Comparison of ENCODE assay signal across 1 cellular context in the genomic region with DNA sequence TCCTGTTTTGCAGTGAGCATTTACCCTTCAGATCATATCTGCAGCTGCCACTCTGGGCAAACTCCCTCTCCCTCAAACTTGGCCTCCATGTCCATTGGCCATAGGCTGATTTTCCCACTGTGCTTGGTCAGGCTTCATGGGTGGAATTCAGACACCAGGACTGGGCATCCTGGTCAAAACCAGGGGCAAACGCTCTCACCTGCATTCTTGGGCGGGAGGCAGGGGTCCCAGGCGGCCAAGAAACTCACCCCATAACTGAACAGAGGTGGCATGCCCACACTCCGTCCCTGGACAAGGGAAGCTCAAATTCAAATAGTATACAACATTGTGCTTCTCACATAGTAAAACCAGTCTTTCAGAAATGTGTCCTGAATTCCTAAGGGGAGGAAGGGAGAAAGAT.
TF ChIP-seq lines count a peak whose summit lies in the region.

No MANE protein-coding gene starts in this region.

TF ChIP-seq in GM23338, 12 proteins besides CTCF, POLR2A, EP300 and RAD21 (continued from another document):
- TF ChIP-seq, protein P1, sequence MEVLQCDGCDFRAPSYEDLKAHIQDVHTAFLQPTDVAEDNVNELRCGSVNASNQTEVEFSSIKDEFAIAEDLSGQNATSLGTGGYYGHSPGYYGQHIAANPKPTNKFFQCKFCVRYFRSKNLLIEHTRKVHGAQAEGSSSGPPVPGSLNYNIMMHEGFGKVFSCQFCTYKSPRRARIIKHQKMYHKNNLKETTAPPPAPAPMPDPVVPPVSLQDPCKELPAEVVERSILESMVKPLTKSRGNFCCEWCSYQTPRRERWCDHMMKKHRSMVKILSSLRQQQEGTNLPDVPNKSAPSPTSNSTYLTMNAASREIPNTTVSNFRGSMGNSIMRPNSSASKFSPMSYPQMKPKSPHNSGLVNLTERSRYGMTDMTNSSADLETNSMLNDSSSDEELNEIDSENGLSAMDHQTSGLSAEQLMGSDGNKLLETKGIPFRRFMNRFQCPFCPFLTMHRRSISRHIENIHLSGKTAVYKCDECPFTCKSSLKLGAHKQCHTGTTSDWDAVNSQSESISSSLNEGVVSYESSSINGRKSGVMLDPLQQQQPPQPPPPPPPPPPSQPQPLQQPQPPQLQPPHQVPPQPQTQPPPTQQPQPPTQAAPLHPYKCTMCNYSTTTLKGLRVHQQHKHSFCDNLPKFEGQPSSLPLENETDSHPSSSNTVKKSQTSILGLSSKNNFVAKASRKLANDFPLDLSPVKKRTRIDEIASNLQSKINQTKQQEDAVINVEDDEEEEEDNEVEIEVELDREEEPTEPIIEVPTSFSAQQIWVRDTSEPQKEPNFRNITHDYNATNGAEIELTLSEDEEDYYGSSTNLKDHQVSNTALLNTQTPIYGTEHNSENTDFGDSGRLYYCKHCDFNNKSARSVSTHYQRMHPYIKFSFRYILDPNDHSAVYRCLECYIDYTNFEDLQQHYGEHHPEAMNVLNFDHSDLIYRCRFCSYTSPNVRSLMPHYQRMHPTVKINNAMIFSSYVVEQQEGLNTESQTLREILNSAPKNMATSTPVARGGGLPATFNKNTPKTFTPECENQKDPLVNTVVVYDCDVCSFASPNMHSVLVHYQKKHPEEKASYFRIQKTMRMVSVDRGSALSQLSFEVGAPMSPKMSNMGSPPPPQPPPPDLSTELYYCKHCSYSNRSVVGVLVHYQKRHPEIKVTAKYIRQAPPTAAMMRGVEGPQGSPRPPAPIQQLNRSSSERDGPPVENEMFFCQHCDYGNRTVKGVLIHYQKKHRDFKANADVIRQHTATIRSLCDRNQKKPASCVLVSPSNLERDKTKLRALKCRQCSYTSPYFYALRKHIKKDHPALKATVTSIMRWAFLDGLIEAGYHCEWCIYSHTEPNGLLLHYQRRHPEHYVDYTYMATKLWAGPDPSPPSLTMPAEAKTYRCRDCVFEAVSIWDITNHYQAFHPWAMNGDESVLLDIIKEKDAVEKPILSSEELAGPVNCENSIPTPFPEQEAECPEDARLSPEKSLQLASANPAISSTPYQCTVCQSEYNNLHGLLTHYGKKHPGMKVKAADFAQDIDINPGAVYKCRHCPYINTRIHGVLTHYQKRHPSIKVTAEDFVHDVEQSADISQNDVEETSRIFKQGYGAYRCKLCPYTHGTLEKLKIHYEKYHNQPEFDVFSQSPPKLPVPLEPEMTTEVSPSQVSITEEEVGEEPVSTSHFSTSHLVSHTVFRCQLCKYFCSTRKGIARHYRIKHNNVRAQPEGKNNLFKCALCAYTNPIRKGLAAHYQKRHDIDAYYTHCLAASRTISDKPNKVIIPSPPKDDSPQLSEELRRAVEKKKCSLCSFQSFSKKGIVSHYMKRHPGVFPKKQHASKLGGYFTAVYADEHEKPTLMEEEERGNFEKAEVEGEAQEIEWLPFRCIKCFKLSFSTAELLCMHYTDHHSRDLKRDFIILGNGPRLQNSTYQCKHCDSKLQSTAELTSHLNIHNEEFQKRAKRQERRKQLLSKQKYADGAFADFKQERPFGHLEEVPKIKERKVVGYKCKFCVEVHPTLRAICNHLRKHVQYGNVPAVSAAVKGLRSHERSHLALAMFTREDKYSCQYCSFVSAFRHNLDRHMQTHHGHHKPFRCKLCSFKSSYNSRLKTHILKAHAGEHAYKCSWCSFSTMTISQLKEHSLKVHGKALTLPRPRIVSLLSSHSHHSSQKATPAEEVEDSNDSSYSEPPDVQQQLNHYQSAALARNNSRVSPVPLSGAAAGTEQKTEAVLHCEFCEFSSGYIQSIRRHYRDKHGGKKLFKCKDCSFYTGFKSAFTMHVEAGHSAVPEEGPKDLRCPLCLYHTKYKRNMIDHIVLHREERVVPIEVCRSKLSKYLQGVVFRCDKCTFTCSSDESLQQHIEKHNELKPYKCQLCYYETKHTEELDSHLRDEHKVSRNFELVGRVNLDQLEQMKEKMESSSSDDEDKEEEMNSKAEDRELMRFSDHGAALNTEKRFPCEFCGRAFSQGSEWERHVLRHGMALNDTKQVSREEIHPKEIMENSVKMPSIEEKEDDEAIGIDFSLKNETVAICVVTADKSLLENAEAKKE (CRISPR knock-in tag; IDR thresholded peaks at IDR 0.05) = no peak
- TF ChIP-seq EZH2phosphoT487 (IDR thresholded peaks at IDR 0.05; ENCODE audit: unreplicated experiment) (no peak), POLR2AphosphoS5 (IDR thresholded peaks at IDR 0.05; ENCODE audit: low read depth) (no peak), EZH2 (IDR thresholded peaks at IDR 0.05; ENCODE audit: low read depth, unreplicated experiment) (no peak), ZNF331 (CRISPR knock-in tag; IDR thresholded peaks at IDR 0.05; ENCODE audit: low read depth) (no peak), ZNF114 (CRISPR knock-in tag; IDR thresholded peaks at IDR 0.05) (no peak), CREB1 (CRISPR knock-in tag; IDR thresholded peaks at IDR 0.05; ENCODE audit: low read depth) (no peak)
- TF ChIP-seq, protein P2, sequence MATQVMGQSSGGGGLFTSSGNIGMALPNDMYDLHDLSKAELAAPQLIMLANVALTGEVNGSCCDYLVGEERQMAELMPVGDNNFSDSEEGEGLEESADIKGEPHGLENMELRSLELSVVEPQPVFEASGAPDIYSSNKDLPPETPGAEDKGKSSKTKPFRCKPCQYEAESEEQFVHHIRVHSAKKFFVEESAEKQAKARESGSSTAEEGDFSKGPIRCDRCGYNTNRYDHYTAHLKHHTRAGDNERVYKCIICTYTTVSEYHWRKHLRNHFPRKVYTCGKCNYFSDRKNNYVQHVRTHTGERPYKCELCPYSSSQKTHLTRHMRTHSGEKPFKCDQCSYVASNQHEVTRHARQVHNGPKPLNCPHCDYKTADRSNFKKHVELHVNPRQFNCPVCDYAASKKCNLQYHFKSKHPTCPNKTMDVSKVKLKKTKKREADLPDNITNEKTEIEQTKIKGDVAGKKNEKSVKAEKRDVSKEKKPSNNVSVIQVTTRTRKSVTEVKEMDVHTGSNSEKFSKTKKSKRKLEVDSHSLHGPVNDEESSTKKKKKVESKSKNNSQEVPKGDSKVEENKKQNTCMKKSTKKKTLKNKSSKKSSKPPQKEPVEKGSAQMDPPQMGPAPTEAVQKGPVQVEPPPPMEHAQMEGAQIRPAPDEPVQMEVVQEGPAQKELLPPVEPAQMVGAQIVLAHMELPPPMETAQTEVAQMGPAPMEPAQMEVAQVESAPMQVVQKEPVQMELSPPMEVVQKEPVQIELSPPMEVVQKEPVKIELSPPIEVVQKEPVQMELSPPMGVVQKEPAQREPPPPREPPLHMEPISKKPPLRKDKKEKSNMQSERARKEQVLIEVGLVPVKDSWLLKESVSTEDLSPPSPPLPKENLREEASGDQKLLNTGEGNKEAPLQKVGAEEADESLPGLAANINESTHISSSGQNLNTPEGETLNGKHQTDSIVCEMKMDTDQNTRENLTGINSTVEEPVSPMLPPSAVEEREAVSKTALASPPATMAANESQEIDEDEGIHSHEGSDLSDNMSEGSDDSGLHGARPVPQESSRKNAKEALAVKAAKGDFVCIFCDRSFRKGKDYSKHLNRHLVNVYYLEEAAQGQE (IDR thresholded peaks at IDR 0.05; ENCODE audit: unreplicated experiment) = no peak
- TF ChIP-seq, protein P3, sequence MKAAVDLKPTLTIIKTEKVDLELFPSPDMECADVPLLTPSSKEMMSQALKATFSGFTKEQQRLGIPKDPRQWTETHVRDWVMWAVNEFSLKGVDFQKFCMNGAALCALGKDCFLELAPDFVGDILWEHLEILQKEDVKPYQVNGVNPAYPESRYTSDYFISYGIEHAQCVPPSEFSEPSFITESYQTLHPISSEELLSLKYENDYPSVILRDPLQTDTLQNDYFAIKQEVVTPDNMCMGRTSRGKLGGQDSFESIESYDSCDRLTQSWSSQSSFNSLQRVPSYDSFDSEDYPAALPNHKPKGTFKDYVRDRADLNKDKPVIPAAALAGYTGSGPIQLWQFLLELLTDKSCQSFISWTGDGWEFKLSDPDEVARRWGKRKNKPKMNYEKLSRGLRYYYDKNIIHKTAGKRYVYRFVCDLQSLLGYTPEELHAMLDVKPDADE (IDR thresholded peaks at IDR 0.05) = no peak
